9 cellular contexts compared by ENCODE assay signal in genomic region chr9:127742435-127743088, GRCh38. TPM values are rescaled to one million over a fixed set of nuclear protein-coding genes. Genes with fewer than 3 reads are reported as not detected.
DNase-seq lines count a peak whose midpoint lies in the region; ATAC-seq, FAIRE-seq and TF ChIP-seq lines count a peak whose summit lies in the region.
"Had no signal": no experiment of that assay in that cellular context is flagged by ENCODE, and none has a peak within 500 bp of the region (broad histone marks: within the 10 kb centered on the region; RNA-seq: fewer than 3 reads in every experiment).

No MANE protein-coding gene starts in this region.

- POLR2A ChIA-PET in CD8-positive, alpha-beta T cell (lab: Charles Lee): interaction anchor here (1.0 kb wide), 1 partner anchor 43 kb away, joined by 4 read pairs; the partner anchor contains the start of gene CDK9
- POLR2A ChIA-PET in CD4-positive, alpha-beta memory T cell (lab: Charles Lee; ENCODE audit: partially characterized antibody): interaction anchor here (1.1 to 3.6 kb wide), 4 partner anchors 15 to 42 kb away, joined by 3 to 14 read pairs (median 5); partner anchors contain the start of gene CDK9

- peaks cover 52% of the 10 kb centered on the region for H3K36me3 ChIP-seq in CD8-positive, alpha-beta T cell (ENCODE audit: insufficient read depth, low read length)
- peaks cover 49% of the 10 kb centered on the region for H3K36me3 ChIP-seq in CD4-positive, alpha-beta memory T cell (ENCODE audit: insufficient read depth, low read length)
- H3K36me3 ChIP-seq: SJSA1 had no signal

- DNase-seq in COR-L47 (lab: John Stamatoyannopoulos, UW) (peak; percentile 52), NCI-H128 (lab: John Stamatoyannopoulos, UW; ENCODE audit: unreplicated experiment) (peak; percentile 70), ecto neural progenitor cell (ENCODE audit: low spot score) (peak; percentile 92), mesothelial cell of epicardium (ENCODE audit: low spot score in 2 of 2, unreplicated experiment in 2 of 2) (peak; percentile 71 to 83), GM19239 (ENCODE audit: insufficient read length, low spot score) (no peak)
- DNase-seq in CD8-positive, alpha-beta T cell: no peak
- DNase-seq in activated CD4-positive, alpha-beta T cell treated with anti-CD3 and anti-CD28 coated beads, Interleukin-2, amount 50 U/mL, for 4 hours: no peak
- no peak for DNase-seq in CD4-positive, alpha-beta memory T cell

- CTCF ChIA-PET in CD8-positive, alpha-beta T cell (lab: Charles Lee): interaction anchor here (0.6 to 3.9 kb wide), 10 partner anchors 23 to 208 kb away, joined by 3 to 19 read pairs (median 3); partner anchors contain the start of gene CDK9
- CTCF ChIA-PET in CD4-positive, alpha-beta memory T cell (lab: Charles Lee; ENCODE audit: partially characterized antibody): interaction anchor here (1.9 to 2.3 kb wide), 2 partner anchors 8 to 127 kb away, joined by 4 to 10 read pairs; partner anchors contain the start of gene TOR2A

- H3K27me3 ChIP-seq in CD8-positive, alpha-beta T cell (ENCODE audit: insufficient read depth, low read length): no peaks in the 10 kb centered on the region
- no peaks in the 10 kb centered on the region for H3K27me3 ChIP-seq in CD4-positive, alpha-beta memory T cell (ENCODE audit: insufficient read depth, low read length)
- H3K27me3 ChIP-seq: SJSA1 had no signal

- peaks cover 17% of the 10 kb centered on the region for H3K27me3 Mint-ChIP-seq in mesothelial cell of epicardium (ENCODE audit: low read depth)
- no peaks in the 10 kb centered on the region for H3K27me3 Mint-ChIP-seq in CD8-positive, alpha-beta T cell (ENCODE audit: low read depth)
- no peaks in the 10 kb centered on the region for H3K27me3 Mint-ChIP-seq in CD4-positive, alpha-beta memory T cell

- intact Hi-C loops in CD8-positive, alpha-beta T cell (cut with DNase I, micrococcal nuclease): no loop called here
- intact Hi-C loops in CD4-positive, alpha-beta memory T cell (cut with micrococcal nuclease): no loop called here

- H3K4me1 ChIP-seq in CD8-positive, alpha-beta T cell (ENCODE audit: insufficient read depth, low read length): peaks cover 13% of the 10 kb centered on the region
- H3K4me1 ChIP-seq in CD4-positive, alpha-beta memory T cell (ENCODE audit: insufficient read depth, low read length): no peaks in the 10 kb centered on the region

- no peaks in the 10 kb centered on the region for H3K9me3 Mint-ChIP-seq in mesothelial cell of epicardium
- H3K9me3 Mint-ChIP-seq in CD8-positive, alpha-beta T cell: no peaks in the 10 kb centered on the region
- H3K9me3 Mint-ChIP-seq in CD4-positive, alpha-beta memory T cell: no peaks in the 10 kb centered on the region

- peak overlapping the region; percentile 63 for H3K4me3 Mint-ChIP-seq in mesothelial cell of epicardium
- H3K4me3 Mint-ChIP-seq in CD8-positive, alpha-beta T cell: no peak overlapping the region
- no peak overlapping the region for H3K4me3 Mint-ChIP-seq in CD4-positive, alpha-beta memory T cell

- ATAC-seq in CD8-positive, alpha-beta T cell: no peak

- no peak overlapping the region for H3K4me3 ChIP-seq in CD8-positive, alpha-beta T cell (ENCODE audit: low read depth, low read length)
- no peak overlapping the region for H3K4me3 ChIP-seq in CD4-positive, alpha-beta memory T cell (ENCODE audit: low read length in 2 of 2)
- H3K4me3 ChIP-seq: SJSA1 had no signal

- peak overlapping the region; percentile 59 for H3K27ac Mint-ChIP-seq in mesothelial cell of epicardium
- no peak overlapping the region for H3K27ac Mint-ChIP-seq in CD8-positive, alpha-beta T cell
- peak overlapping the region in 2 of 7 donors; percentile 29 to 42 for H3K27ac Mint-ChIP-seq in CD4-positive, alpha-beta memory T cell

- no peaks in the 10 kb centered on the region for H3K36me3 Mint-ChIP-seq in mesothelial cell of epicardium
- H3K36me3 Mint-ChIP-seq in CD8-positive, alpha-beta T cell: peaks cover 79% of the 10 kb centered on the region
- H3K36me3 Mint-ChIP-seq in CD4-positive, alpha-beta memory T cell: peaks cover 24 to 54% of the 10 kb centered on the region in 2 donors

- H3K4me1 Mint-ChIP-seq in mesothelial cell of epicardium: peaks cover 13% of the 10 kb centered on the region
- peaks cover 15% of the 10 kb centered on the region for H3K4me1 Mint-ChIP-seq in CD8-positive, alpha-beta T cell (ENCODE audit: low read depth)
- H3K4me1 Mint-ChIP-seq in CD4-positive, alpha-beta memory T cell: peaks cover 0 to 7% (median 4%) of the 10 kb centered on the region in 4 donors

- H3K9me3 ChIP-seq in CD8-positive, alpha-beta T cell (ENCODE audit: low read length): no peaks in the 10 kb centered on the region
- H3K9me3 ChIP-seq in CD4-positive, alpha-beta memory T cell (ENCODE audit: control insufficient read depth in 1 of 2, low read length in 2 of 2): no peaks in the 10 kb centered on the region
- H3K9me3 ChIP-seq: SJSA1 had no signal

- no peak for FAIRE-seq in GM19239 (lab: Jason Lieb, UNC)

- no peak overlapping the region for H3K27ac ChIP-seq in CD8-positive, alpha-beta T cell (ENCODE audit: low read depth, low read length)
- H3K27ac ChIP-seq in CD4-positive, alpha-beta memory T cell (ENCODE audit: low read depth, low read length): no peak overlapping the region
- H3K27ac ChIP-seq: SJSA1 had no signal

- TF ChIP-seq CTCF in mesothelial cell of epicardium (IDR thresholded peaks at IDR 0.05; ENCODE audit: unreplicated experiment): no peak
- no peak for TF ChIP-seq CTCF in CD8-positive, alpha-beta T cell (IDR thresholded peaks at IDR 0.05)

RNA-seq across cellular contexts. Expression of gene TOR2A, which starts 7.5 kb away (rescaled TPM):
- total RNA-seq in mesothelial cell of epicardium: 14.0 to 17.3 TPM (median 15.9 TPM) in 3 replicates
- 1 to 10 TPM; 4.7 to 5.3 TPM for total RNA-seq in CD8-positive, alpha-beta T cell
- total RNA-seq in CD4-positive, alpha-beta memory T cell: 10 to 100 TPM; 14.3 to 18.4 TPM
- polyA plus RNA-seq in CD4-positive, alpha-beta memory T cell: 10 to 100 TPM; 23.2 to 27.1 TPM

RNA-seq across cellular contexts. Expression of gene TTC16, which starts 26.7 kb away (rescaled TPM):
- total RNA-seq in mesothelial cell of epicardium: 0.07 TPM in 1 of 3 replicates, not detected in the others
- 1 to 10 TPM; 5.2 to 5.5 TPM for total RNA-seq in CD8-positive, alpha-beta T cell
- 1 to 10 TPM; 2.5 to 2.6 TPM for total RNA-seq in CD4-positive, alpha-beta memory T cell
- polyA plus RNA-seq in CD4-positive, alpha-beta memory T cell: 1 to 10 TPM in 1 of 2 donors, under 1 TPM in 1; 0.09 to 1.8 TPM
- total RNA-seq: SJSA1 had no signal

RNA-seq across cellular contexts. Expression of gene PTRH1, which starts 27.1 kb away (rescaled TPM):
- total RNA-seq in mesothelial cell of epicardium: 9.4 to 10.3 TPM (median 9.5 TPM) in 3 replicates
- total RNA-seq in CD8-positive, alpha-beta T cell: 1 to 10 TPM; 4.6 to 5.3 TPM
- total RNA-seq in CD4-positive, alpha-beta memory T cell: 1 to 10 TPM; 7.3 to 8.4 TPM
- polyA plus RNA-seq in CD4-positive, alpha-beta memory T cell: 10 to 100 TPM; 25.6 to 31.1 TPM

RNA-seq across cellular contexts. Expression of gene CFAP157, which starts 35.8 kb away (rescaled TPM):
- total RNA-seq in mesothelial cell of epicardium: 0.34 to 0.49 TPM (median 0.41 TPM) in 3 replicates
- under 1 TPM in 1 of 2 experiments, not detected in 1; 0.14 TPM for total RNA-seq in CD8-positive, alpha-beta T cell
- total RNA-seq in CD4-positive, alpha-beta memory T cell: under 1 TPM in 1 of 2 experiments, not detected in 1; 0.25 TPM
- under 1 TPM; 0.14 to 0.22 TPM for polyA plus RNA-seq in CD4-positive, alpha-beta memory T cell

RNA-seq across cellular contexts. Expression of gene SH2D3C, which starts 35.9 kb away (rescaled TPM):
- total RNA-seq in mesothelial cell of epicardium: 3.4 to 3.9 TPM (median 3.7 TPM) in 3 replicates
- 1 to 10 TPM; 5.9 to 6.4 TPM for total RNA-seq in CD8-positive, alpha-beta T cell
- 10 to 100 TPM; 43.4 to 48.6 TPM for total RNA-seq in CD4-positive, alpha-beta memory T cell
- 10 to 100 TPM in 1 of 2 donors, 1 to 10 TPM in 1; 8.7 to 51.5 TPM for polyA plus RNA-seq in CD4-positive, alpha-beta memory T cell
- total RNA-seq: SJSA1 had no signal

Comparison
In these comparisons a context has a peak if more than half of its experiments do, and no peak if none do; other contexts are left out.
1. DNase-seq: peak in COR-L47 (single experiment), NCI-H128 (single experiment), ecto neural progenitor cell (single experiment) and mesothelial cell of epicardium (2 of 2); none in GM19239 (single experiment), CD8-positive, alpha-beta T cell (0 of 7), activated CD4-positive, alpha-beta T cell treated with anti-CD3 and anti-CD28 coated beads, Interleukin-2, amount 50 U/mL, for 4 hours (0 of 2) and CD4-positive, alpha-beta memory T cell (0 of 5).